ENCODE assay signal across 1 cellular context in the genomic region with DNA sequence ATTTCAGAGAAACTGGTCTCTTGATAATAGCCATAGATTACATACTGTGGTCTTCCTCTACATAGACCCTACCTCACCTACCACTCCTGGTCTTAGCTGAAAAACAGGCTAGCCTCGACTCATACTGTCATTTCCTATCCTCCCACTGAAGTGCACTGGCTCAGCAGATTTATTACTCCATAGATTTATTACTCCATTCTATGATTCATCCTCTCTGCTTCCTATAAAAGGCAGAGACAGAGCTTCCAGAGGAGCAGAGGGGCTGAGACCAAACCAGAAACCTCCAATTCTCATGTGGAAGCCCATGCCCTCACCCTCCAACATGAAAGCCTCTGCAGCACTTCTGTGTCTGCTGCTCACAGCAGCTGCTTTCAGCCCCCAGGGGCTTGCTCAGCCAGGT.
TF ChIP-seq lines count a peak whose summit lies in the region.

A gene (plus strand): TSS at position 253 of the 400 bp plus-strand sequence. CDS start 70 bp downstream, at position 323.

TF ChIP-seq in SK-N-SH, 30 proteins besides CTCF, POLR2A, EP300 and RAD21 (continued from another document):
- TF ChIP-seq, protein P1, sequence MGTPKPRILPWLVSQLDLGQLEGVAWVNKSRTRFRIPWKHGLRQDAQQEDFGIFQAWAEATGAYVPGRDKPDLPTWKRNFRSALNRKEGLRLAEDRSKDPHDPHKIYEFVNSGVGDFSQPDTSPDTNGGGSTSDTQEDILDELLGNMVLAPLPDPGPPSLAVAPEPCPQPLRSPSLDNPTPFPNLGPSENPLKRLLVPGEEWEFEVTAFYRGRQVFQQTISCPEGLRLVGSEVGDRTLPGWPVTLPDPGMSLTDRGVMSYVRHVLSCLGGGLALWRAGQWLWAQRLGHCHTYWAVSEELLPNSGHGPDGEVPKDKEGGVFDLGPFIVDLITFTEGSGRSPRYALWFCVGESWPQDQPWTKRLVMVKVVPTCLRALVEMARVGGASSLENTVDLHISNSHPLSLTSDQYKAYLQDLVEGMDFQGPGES (IDR thresholded peaks at IDR 0.05; ENCODE audit: low read depth, low read length), result no peak
- TF ChIP-seq JUND (IDR thresholded peaks at IDR 0.05) (peak; percentile 23; the same call in 1 of the 2 replicates), ELF1 (IDR thresholded peaks at IDR 0.05) (no peak), TAF1 (IDR thresholded peaks at IDR 0.05; ENCODE audit: borderline replicate concordance, low read depth, low read length) (no peak), FOXM1 (IDR thresholded peaks at IDR 0.05; ENCODE audit: low read depth) (no peak), YY1 (IDR thresholded peaks at IDR 0.05; ENCODE audit: low read depth) (no peak), MXI1 (IDR thresholded peaks at IDR 0.05; ENCODE audit: low read depth, low read length) (no peak), RCOR1 (IDR thresholded peaks at IDR 0.05; ENCODE audit: low read length) (no peak), GABPA (IDR thresholded peaks at IDR 0.05; ENCODE audit: low read depth) (no peak), POLR2AphosphoS5 (IDR thresholded peaks at IDR 0.05; ENCODE audit: low read depth, low read length) (no peak), SIN3A (IDR thresholded peaks at IDR 0.05; ENCODE audit: borderline replicate concordance, low read depth, low read length) (no peak), EZH2phosphoT487 (IDR thresholded peaks at IDR 0.05; ENCODE audit: borderline replicate concordance, low read depth) (no peak)
- TF ChIP-seq, protein P2, sequence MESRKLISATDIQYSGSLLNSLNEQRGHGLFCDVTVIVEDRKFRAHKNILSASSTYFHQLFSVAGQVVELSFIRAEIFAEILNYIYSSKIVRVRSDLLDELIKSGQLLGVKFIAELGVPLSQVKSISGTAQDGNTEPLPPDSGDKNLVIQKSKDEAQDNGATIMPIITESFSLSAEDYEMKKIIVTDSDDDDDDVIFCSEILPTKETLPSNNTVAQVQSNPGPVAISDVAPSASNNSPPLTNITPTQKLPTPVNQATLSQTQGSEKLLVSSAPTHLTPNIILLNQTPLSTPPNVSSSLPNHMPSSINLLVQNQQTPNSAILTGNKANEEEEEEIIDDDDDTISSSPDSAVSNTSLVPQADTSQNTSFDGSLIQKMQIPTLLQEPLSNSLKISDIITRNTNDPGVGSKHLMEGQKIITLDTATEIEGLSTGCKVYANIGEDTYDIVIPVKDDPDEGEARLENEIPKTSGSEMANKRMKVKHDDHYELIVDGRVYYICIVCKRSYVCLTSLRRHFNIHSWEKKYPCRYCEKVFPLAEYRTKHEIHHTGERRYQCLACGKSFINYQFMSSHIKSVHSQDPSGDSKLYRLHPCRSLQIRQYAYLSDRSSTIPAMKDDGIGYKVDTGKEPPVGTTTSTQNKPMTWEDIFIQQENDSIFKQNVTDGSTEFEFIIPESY (IDR thresholded peaks at IDR 0.05; ENCODE audit: borderline replicate concordance, low read depth), result no peak
- TF ChIP-seq, protein P3, sequence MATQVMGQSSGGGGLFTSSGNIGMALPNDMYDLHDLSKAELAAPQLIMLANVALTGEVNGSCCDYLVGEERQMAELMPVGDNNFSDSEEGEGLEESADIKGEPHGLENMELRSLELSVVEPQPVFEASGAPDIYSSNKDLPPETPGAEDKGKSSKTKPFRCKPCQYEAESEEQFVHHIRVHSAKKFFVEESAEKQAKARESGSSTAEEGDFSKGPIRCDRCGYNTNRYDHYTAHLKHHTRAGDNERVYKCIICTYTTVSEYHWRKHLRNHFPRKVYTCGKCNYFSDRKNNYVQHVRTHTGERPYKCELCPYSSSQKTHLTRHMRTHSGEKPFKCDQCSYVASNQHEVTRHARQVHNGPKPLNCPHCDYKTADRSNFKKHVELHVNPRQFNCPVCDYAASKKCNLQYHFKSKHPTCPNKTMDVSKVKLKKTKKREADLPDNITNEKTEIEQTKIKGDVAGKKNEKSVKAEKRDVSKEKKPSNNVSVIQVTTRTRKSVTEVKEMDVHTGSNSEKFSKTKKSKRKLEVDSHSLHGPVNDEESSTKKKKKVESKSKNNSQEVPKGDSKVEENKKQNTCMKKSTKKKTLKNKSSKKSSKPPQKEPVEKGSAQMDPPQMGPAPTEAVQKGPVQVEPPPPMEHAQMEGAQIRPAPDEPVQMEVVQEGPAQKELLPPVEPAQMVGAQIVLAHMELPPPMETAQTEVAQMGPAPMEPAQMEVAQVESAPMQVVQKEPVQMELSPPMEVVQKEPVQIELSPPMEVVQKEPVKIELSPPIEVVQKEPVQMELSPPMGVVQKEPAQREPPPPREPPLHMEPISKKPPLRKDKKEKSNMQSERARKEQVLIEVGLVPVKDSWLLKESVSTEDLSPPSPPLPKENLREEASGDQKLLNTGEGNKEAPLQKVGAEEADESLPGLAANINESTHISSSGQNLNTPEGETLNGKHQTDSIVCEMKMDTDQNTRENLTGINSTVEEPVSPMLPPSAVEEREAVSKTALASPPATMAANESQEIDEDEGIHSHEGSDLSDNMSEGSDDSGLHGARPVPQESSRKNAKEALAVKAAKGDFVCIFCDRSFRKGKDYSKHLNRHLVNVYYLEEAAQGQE (IDR thresholded peaks at IDR 0.05; ENCODE audit: low read depth, low read length), result no peak
- TF ChIP-seq, protein P4, sequence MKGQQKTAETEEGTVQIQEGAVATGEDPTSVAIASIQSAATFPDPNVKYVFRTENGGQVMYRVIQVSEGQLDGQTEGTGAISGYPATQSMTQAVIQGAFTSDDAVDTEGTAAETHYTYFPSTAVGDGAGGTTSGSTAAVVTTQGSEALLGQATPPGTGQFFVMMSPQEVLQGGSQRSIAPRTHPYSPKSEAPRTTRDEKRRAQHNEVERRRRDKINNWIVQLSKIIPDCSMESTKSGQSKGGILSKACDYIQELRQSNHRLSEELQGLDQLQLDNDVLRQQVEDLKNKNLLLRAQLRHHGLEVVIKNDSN (IDR thresholded peaks at IDR 0.05; ENCODE audit: borderline replicate concordance, low read depth), result no peak
- TF ChIP-seq, protein P5, sequence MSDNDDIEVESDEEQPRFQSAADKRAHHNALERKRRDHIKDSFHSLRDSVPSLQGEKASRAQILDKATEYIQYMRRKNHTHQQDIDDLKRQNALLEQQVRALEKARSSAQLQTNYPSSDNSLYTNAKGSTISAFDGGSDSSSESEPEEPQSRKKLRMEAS (IDR thresholded peaks at IDR 0.05; ENCODE audit: low read depth), result no peak
